In the genomic region with DNA sequence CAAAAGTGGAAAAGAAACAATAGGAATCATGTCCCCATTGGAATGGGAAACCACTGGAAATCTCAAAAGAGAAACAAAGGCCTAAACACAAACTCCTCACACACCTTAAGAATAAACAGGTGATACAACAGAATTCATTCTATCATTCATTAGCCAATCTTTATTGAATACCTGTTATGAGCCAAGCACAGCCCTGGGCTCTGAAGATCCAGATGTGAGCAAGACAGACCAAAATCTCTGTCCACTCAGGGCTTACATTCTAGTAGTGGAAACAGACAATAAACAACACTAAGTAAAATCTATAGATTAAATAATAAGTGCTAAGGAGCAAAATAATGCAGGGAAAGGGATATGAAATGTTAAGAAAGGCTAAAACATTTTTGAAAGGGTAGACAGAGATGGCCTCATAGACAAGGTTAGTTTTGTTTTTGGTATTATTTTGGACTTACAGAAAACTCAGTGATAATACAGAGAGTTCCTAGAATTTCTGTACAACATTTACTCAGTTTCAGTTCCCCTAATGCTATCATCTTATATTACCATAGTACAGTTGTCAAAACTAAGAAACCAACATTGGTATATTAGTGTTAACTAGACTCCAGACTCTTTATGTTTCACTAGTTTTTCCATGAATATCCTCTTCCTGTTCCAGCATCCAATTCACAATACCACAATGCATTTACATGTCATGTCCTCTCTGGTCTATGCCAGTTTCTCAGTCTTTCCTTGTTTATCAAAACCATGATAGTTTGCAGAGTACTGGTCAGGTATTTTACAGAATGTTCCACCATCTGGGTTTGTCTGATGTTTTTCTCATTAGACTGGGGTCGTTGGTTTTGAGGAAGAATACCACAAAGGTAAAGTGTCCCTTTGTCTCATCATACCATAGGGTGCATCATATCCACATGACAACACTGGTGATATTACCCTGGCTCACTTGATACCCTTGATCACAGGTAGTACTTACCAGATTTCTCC, we compare ENCODE assay signal across 11 cellular contexts.
A peak's percentile ranks its signal among the peaks of the same experiment; 100 is the strongest.
DNase-seq lines count a peak whose midpoint lies in the region; ATAC-seq and TF ChIP-seq lines count a peak whose summit lies in the region.
"Had no signal": no experiment of that assay in that cellular context is flagged by ENCODE, and none has a peak within 500 bp of the region (broad histone marks: within the 10 kb centered on the region; RNA-seq: fewer than 3 reads in every experiment).

No MANE protein-coding gene starts in this region.

- H3K27ac ChIP-seq in colonic mucosa (no peak overlapping the region), ascending aorta (no peak overlapping the region)

- intact Hi-C loops in natural killer cell (cut with micrococcal nuclease): no loop called here
- intact Hi-C loops in colonic mucosa (cut with DNase I): loop anchor here (10.0 kb wide), 1 partner anchor 170 kb away; no protein-coding TSS in a partner anchor
- intact Hi-C loops in ascending aorta (cut with DNase I): no loop called here

- TF ChIP-seq CTCF in natural killer cell (IDR thresholded peaks at IDR 0.05) (no peak), colonic mucosa (IDR thresholded peaks at IDR 0.05) (no peak), ascending aorta (IDR thresholded peaks at IDR 0.05) (no peak)

- H3K4me1 Mint-ChIP-seq in natural killer cell treated with Interleukin-12 subunit alpha and Interleukin-12 subunit beta and Interleukin-15 and Interleukin-18, amount 100 ng/mL, for 72 hours (ENCODE audit: low read depth in 2 of 2): peaks cover 13% of the 10 kb centered on the region in 2 donors
- peaks cover 5 to 11% of the 10 kb centered on the region in 2 donors for H3K4me1 Mint-ChIP-seq in natural killer cell

- H3K4me1 ChIP-seq in colonic mucosa (no peaks in the 10 kb centered on the region), ascending aorta (peaks cover 0 to 6% of the 10 kb centered on the region in 2 donors)

- DNase-seq in natural killer cell treated with Interleukin-12 subunit alpha and Interleukin-12 subunit beta and Interleukin-15 and Interleukin-18, amount 100 ng/mL, for 72 hours (ENCODE audit: low spot score): no peak
- no peak for DNase-seq in natural killer cell
- no peak for DNase-seq in colonic mucosa
- no peak for DNase-seq in DMS114 treated with DMSO at 0.1 percent for 48 hours (lab: John Stamatoyannopoulos, UW; ENCODE audit: unreplicated experiment)
- no peak for DNase-seq in amygdala (lab: John Stamatoyannopoulos, UW)
- DNase-seq in ascending aorta (ENCODE audit: low spot score in 2 of 2): no peak
- DNase-seq: activated CD8-positive, alpha-beta memory T cell treated with anti-CD3 and anti-CD28 coated beads, Interleukin-2, amount 50 U/mL, for 48 hours; occipital lobe; SHP77 treated with DMSO at 0.1 percent for 48 hours had no signal

- no peaks in the 10 kb centered on the region for H3K36me3 Mint-ChIP-seq in natural killer cell treated with Interleukin-12 subunit alpha and Interleukin-12 subunit beta and Interleukin-15 and Interleukin-18, amount 100 ng/mL, for 72 hours
- H3K36me3 Mint-ChIP-seq in natural killer cell: no peaks in the 10 kb centered on the region

- H3K4me3 ChIP-seq in colonic mucosa (no peak overlapping the region), ascending aorta (no peak overlapping the region)

- H3K27ac Mint-ChIP-seq in natural killer cell treated with Interleukin-12 subunit alpha and Interleukin-12 subunit beta and Interleukin-15 and Interleukin-18, amount 100 ng/mL, for 72 hours: peak overlapping the region; percentile 20 to 58
- H3K27ac Mint-ChIP-seq in natural killer cell: no peak overlapping the region

- H3K9me3 Mint-ChIP-seq in natural killer cell treated with Interleukin-12 subunit alpha and Interleukin-12 subunit beta and Interleukin-15 and Interleukin-18, amount 100 ng/mL, for 72 hours: no peaks in the 10 kb centered on the region
- no peaks in the 10 kb centered on the region for H3K9me3 Mint-ChIP-seq in natural killer cell

- H3K9ac ChIP-seq in colonic mucosa (ENCODE audit: low read depth in 2 of 2, low read length in 2 of 2): no peak overlapping the region

- H3K36me3 ChIP-seq in colonic mucosa (no peaks in the 10 kb centered on the region), ascending aorta (no peaks in the 10 kb centered on the region)

- peak in 1 of 2 donors; percentile 74 for ATAC-seq in natural killer cell treated with Interleukin-12 subunit alpha and Interleukin-12 subunit beta and Interleukin-15 and Interleukin-18, amount 100 ng/mL, for 72 hours
- ATAC-seq in natural killer cell (no peak), HG02763 (IDR thresholded peaks at IDR 0.05; ENCODE audit: unreplicated experiment) (peak; percentile 85), HG03575 (IDR thresholded peaks at IDR 0.05; ENCODE audit: extremely low read depth, insufficient number of reproducible peaks, low FRiP score, unreplicated experiment) (peak; percentile 86)

- peak overlapping the region; percentile 45 for H3K4me3 Mint-ChIP-seq in natural killer cell treated with Interleukin-12 subunit alpha and Interleukin-12 subunit beta and Interleukin-15 and Interleukin-18, amount 100 ng/mL, for 72 hours
- H3K4me3 Mint-ChIP-seq in natural killer cell: no peak overlapping the region

- H3K27me3 ChIP-seq in colonic mucosa (no peaks in the 10 kb centered on the region), ascending aorta (no peaks in the 10 kb centered on the region)

- no peaks in the 10 kb centered on the region for H3K27me3 Mint-ChIP-seq in natural killer cell treated with Interleukin-12 subunit alpha and Interleukin-12 subunit beta and Interleukin-15 and Interleukin-18, amount 100 ng/mL, for 72 hours
- no peaks in the 10 kb centered on the region for H3K27me3 Mint-ChIP-seq in natural killer cell (ENCODE audit: low read depth in 2 of 2)

- H3K9me3 ChIP-seq in colonic mucosa: no peaks in the 10 kb centered on the region
- H3K9me3 ChIP-seq in ascending aorta: no peaks in the 10 kb centered on the region

Comparison
In these comparisons a context has a peak if more than half of its experiments do, and no peak if none do; other contexts are left out.
1. H3K27ac Mint-ChIP-seq: peak in natural killer cell treated with Interleukin-12 subunit alpha and Interleukin-12 subunit beta and Interleukin-15 and Interleukin-18, amount 100 ng/mL, for 72 hours (2 of 2); none in natural killer cell (0 of 2).
2. ATAC-seq: peak in HG02763 (single experiment) and HG03575 (single experiment); none in natural killer cell (0 of 3).